18 cellular contexts compared by ENCODE assay signal in the genomic region with DNA sequence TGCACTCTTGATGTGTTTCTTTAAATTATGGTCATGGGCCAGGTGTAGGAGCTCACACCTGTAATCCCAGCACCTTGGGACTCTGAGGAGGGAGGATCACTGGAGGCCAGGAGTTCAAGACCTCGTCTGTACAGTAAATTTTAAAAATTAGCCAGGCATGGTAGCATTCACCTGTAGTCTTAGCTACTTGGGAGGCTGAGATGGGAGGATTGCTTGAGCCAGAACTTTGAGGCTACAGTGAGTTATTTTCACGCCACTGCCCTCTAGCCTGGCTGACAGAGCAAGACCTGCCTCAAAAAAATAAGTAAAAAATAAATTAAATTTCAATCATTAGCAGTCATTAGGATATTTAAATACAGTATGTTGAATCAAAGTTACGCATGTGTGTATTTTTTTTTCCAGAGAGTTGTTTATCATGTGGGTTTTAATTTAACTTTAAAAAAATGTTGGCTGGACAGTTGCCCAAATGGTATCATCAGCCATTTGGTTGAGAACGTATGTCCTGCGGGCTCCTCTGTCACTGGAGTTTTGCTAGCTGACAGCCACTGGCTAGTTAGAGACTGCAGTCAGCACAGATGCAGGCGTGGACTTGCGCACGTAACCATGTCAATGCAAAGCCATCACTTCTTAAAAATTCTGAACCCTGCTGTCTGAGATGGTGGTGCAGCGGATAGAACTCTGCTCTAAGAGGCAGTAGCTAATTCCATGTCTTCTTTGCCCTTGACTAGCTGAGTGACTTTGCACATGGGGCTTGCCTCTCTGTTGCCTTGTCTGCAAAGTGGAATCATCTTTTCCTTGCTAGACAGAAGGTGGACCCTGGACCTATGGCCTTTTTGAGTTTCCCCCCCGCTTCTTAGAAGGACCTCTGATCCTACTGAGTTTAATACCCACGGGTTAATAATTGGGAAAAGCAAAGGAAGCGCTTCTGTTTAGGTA. TPM values are rescaled to one million over a fixed set of nuclear protein-coding genes. Genes with fewer than 3 reads are reported as not detected.
DNase-seq lines count a peak whose midpoint lies in the region; ATAC-seq, FAIRE-seq and TF ChIP-seq lines count a peak whose summit lies in the region.
"Had no signal": no experiment of that assay in that cellular context is flagged by ENCODE, and none has a peak within 500 bp of the region (broad histone marks: within the 10 kb centered on the region; RNA-seq: fewer than 3 reads in every experiment).

No MANE protein-coding gene starts in this region.

- POLR2A ChIA-PET in HepG2 (lab: Yijun Ruan, JAX) = interaction anchor here (0.8 to 4.8 kb wide), 5 partner anchors 9 to 70 kb away, joined by 3 to 61 read pairs (median 12); no protein-coding TSS in a partner anchor
- POLR2A ChIA-PET in WTC11 (lab: Charles Lee) = no interaction called here

- H3K9ac ChIP-seq in SK-N-MC (ENCODE audit: insufficient read length) (no peak overlapping the region), HepG2 (ENCODE audit: insufficient read depth, low read depth, low read length) (peak overlapping the region; percentile 71)
- H3K9ac ChIP-seq: BLaER1, GM23248 had no signal

- no peak for DNase-seq in SK-N-MC (ENCODE audit: low read depth, low spot score)
- peak in 1 of 10 donors; percentile 24 for DNase-seq in dorsolateral prefrontal cortex
- DNase-seq in HepG2 (ENCODE audit: low spot score) = no peak
- DNase-seq in posterior vena cava (ENCODE audit: low spot score) = peak; percentile 32
- DNase-seq in C1 segment of cervical spinal cord (lab: John Stamatoyannopoulos, UW) = no peak
- no peak for DNase-seq in WTC11 (ENCODE audit: low spot score)
- no peak for DNase-seq in stimulated activated CD4-positive, alpha-beta T cell treated with anti-CD3 and anti-CD28 coated beads, Interleukin-2, amount 100 ng/mL, for 24 hours
- no peak for DNase-seq in A172 (ENCODE audit: low spot score)
- DNase-seq: AML-193; CD4-positive, CD25-positive, alpha-beta regulatory T cell; DMS53; GF-D8; GM23248 had no signal

- TF ChIP-seq RAD21 in HepG2 (CRISPR knock-in tag; IDR thresholded peaks at IDR 0.05) = no peak

- BruUV-seq in HepG2 (replicated peaks; lab: Mats Ljungman, UMichigan) = no TSS peak

- H3K4me1 ChIP-seq in HepG2 (ENCODE audit: insufficient read depth, low read length) = peaks cover 74% of the 10 kb centered on the region
- H3K4me1 ChIP-seq: BLaER1 had no signal

- peaks cover 3% of the 10 kb centered on the region for H3K4me1 Mint-ChIP-seq in WTC11
- H3K4me1 Mint-ChIP-seq: CD4-positive, CD25-positive, alpha-beta regulatory T cell had no signal

- H3K27me3 ChIP-seq in dorsolateral prefrontal cortex (no peaks in the 10 kb centered on the region), HepG2 (ENCODE audit: control insufficient read depth in 1 of 2, insufficient read depth in 2 of 2, low read length in 2 of 2) (no peaks in the 10 kb centered on the region; a peak in 1 of 5 replicates)
- H3K27me3 ChIP-seq: BLaER1 had no signal

- WGBS in HepG2 (ENCODE audit: low lambda C conversion rate) = 71% methylated on average over 12 of the region's 12 CpGs

- in situ Hi-C loops in HepG2 (cut with HindIII; ENCODE audit: extremely low pct_ligation_motif_present, low pct_unique_long_range_greater_than_20kb) = loop anchor here (10.0 kb wide), 1 partner anchor 60 kb away; no protein-coding TSS in a partner anchor

- no peak for ATAC-seq in HepG2
- ATAC-seq in WTC11 = no peak
- ATAC-seq: HCT116 had no signal

- no peak overlapping the region for H3K4me3 Mint-ChIP-seq in WTC11

- TF ChIP-seq EP300 in HepG2 (IDR thresholded peaks at IDR 0.05; ENCODE audit: low read depth in 2 of 2, low read length in 2 of 2) = no peak
- TF ChIP-seq EP300 in HepG2 (CRISPR knock-in tag; IDR thresholded peaks at IDR 0.05; ENCODE audit: borderline replicate concordance) = no peak

- peaks cover 24% of the 10 kb centered on the region for H3K79me2 ChIP-seq in HepG2 (ENCODE audit: insufficient read depth, low read length)

- no peak for TF ChIP-seq POLR2A in HepG2 (IDR thresholded peaks at IDR 0.05; ENCODE audit: insufficient read depth in 1 of 2, low read depth in 2 of 2, low read length in 2 of 2)

- no peak for FAIRE-seq in HepG2 (lab: Jason Lieb, UNC)
- FAIRE-seq: GM19239, H54 had no signal

- H3K4me3 ChIP-seq in SK-N-MC (no peak overlapping the region), dorsolateral prefrontal cortex (peak overlapping the region in 1 of 59 donors; percentile 1), HepG2 (replicated peaks in 1 of 3; ENCODE audit: insufficient read depth in 1 of 3, low read depth in 2 of 3, low read length in 3 of 3) (peak overlapping the region; percentile 64 to 72 (median 67))
- H3K4me3 ChIP-seq: BLaER1, GM23248 had no signal

- no peak for TF ChIP-seq CTCF in dorsolateral prefrontal cortex (IDR thresholded peaks at IDR 0.05 in 54 of 56, conservative IDR thresholded peaks at IDR 0.05 in 2 of 56; ENCODE audit: low read depth in 1 of 56, partially characterized antibody in 56 of 56)
- TF ChIP-seq CTCF in HepG2 (CRISPR knock-in tag; IDR thresholded peaks at IDR 0.05) = no peak
- TF ChIP-seq CTCF in WTC11 (IDR thresholded peaks at IDR 0.05) = no peak

- H3K36me3 ChIP-seq in SK-N-MC (ENCODE audit: insufficient read depth, low read length) = peaks cover 10% of the 10 kb centered on the region; the same call in 1 of the 2 replicates
- H3K36me3 ChIP-seq in HepG2 (replicated peaks in 1 of 2; ENCODE audit: control insufficient read depth in 1 of 2, insufficient read depth in 2 of 2, low read length in 2 of 2) = peaks cover 0 to 4% of the 10 kb centered on the region in 2 experiments; a peak in 1 of 5 replicates
- H3K36me3 ChIP-seq: BLaER1 had no signal

- H3K27ac ChIP-seq in SK-N-MC (peak overlapping the region; percentile 91), dorsolateral prefrontal cortex (peak overlapping the region in 53 of 59 donors; percentile 6 to 99 (median 69)), HepG2 (ENCODE audit: extremely low read length, insufficient read depth, low read length) (peak overlapping the region; percentile 92)
- H3K27ac ChIP-seq: 22Rv1, BLaER1, GM23248 had no signal

- H4K20me1 ChIP-seq in HepG2 (ENCODE audit: insufficient read depth, low read length) = no peaks in the 10 kb centered on the region
- H4K20me1 ChIP-seq: BLaER1 had no signal

- H2AFZ ChIP-seq in HepG2 (ENCODE audit: low read length) = no peak overlapping the region
- H2AFZ ChIP-seq: GM23248 had no signal

- no peaks in the 10 kb centered on the region; the same call in none of the 2 replicates for H3K27me3 Mint-ChIP-seq in WTC11 (ENCODE audit: low read depth)

- H3K36me3 Mint-ChIP-seq in WTC11 = peaks cover 4% of the 10 kb centered on the region

- CTCF ChIA-PET in HepG2 (lab: Yijun Ruan, JAX; ENCODE audit: low intra/inter-chr PET ratio, low total read pairs) (no interaction called here), WTC11 (lab: Charles Lee) (interaction anchor here (0.6 to 2.6 kb wide), 4 partner anchors 13 to 294 kb away, joined by 3 to 6 read pairs (median 4); no protein-coding TSS in a partner anchor)

- no peak overlapping the region for H3K27ac Mint-ChIP-seq in WTC11
- H3K27ac Mint-ChIP-seq: CD4-positive, CD25-positive, alpha-beta regulatory T cell had no signal

- H3K9me3 Mint-ChIP-seq in WTC11 = peaks cover 5% of the 10 kb centered on the region
- H3K9me3 Mint-ChIP-seq: CD4-positive, CD25-positive, alpha-beta regulatory T cell had no signal

- intact Hi-C loops in dorsolateral prefrontal cortex (cut with DNase I) = no loop called here
- intact Hi-C loops in HepG2 (cut with micrococcal nuclease; ENCODE audit: unreplicated experiment) = no loop called here
- intact Hi-C loops in posterior vena cava (cut with DNase I) = no loop called here

- H3K9me3 ChIP-seq in SK-N-MC (ENCODE audit: low read depth, low read length) (no peaks in the 10 kb centered on the region), HepG2 (ENCODE audit: low read length) (no peaks in the 10 kb centered on the region)
- H3K9me3 ChIP-seq: BLaER1 had no signal

- H3K4me2 ChIP-seq in HepG2 (ENCODE audit: low read depth, low read length) = peak overlapping the region; percentile 88
- H3K4me2 ChIP-seq: BLaER1 had no signal

TF ChIP-seq in HepG2, 621 proteins besides CTCF, POLR2A, EP300 and RAD21 (continues in another document):
- TF ChIP-seq ZNF761 (CRISPR knock-in tag; conservative IDR thresholded peaks at IDR 0.05) (0 out of 2 replicates have a peak, but pooled peaks have one; percentile 48), ZFYVE20 (CRISPR knock-in tag; IDR thresholded peaks at IDR 0.05; ENCODE audit: borderline replicate concordance, low read depth) (no peak)

TF ChIP-seq in WTC11, 78 proteins besides CTCF, POLR2A, EP300 and RAD21 (continues in another document):
- TF ChIP-seq CREB1 (CRISPR knock-in tag; IDR thresholded peaks at IDR 0.05) (no peak), ESRRA (CRISPR knock-in tag; IDR thresholded peaks at IDR 0.05; ENCODE audit: borderline replicate concordance) (no peak), SMAD3 (CRISPR knock-in tag; IDR thresholded peaks at IDR 0.05; ENCODE audit: borderline replicate concordance) (no peak)

RNA-seq across cellular contexts. Expression of a gene that starts 40.0 kb away (rescaled TPM):
- total RNA-seq in dorsolateral prefrontal cortex (100 to 1,000 TPM; 323 to 524 (median 437) TPM), HepG2 (2016; rRNA removed; fragmentation: Illumina TruSeq; extraction: Trizol) (2.1 and 3.6 TPM in 2 replicates), posterior vena cava (1 to 10 TPM; 4.4 to 5.7 TPM), WTC11 (2021) (2.2 to 4.2 TPM (median 2.9 TPM) in 3 replicates)
- total RNA-seq in HepG2 (2016; cell fraction: cytosol; rRNA removed; fragmentation: Illumina TruSeq; extraction: Trizol; ENCODE audit: low read depth) = 2.0 and 2.2 TPM in 2 replicates
- 1.7 and 2.4 TPM in 2 replicates for total RNA-seq in HepG2 (2016; cell fraction: insoluble cytoplasmic fraction; rRNA removed; fragmentation: Illumina TruSeq; extraction: Trizol)
- 2.1 and 2.3 TPM in 2 replicates for total RNA-seq in HepG2 (2016; cell fraction: membrane; rRNA removed; fragmentation: Illumina TruSeq; extraction: Trizol)
- 1.8 and 2.7 TPM in 2 replicates for total RNA-seq in HepG2 (2016; cell fraction: nucleus; rRNA removed; fragmentation: Illumina TruSeq; extraction: Trizol)
- polyA plus RNA-seq in HepG2 (2011; rRNA removed) = 2.8 and 3.3 TPM in 2 replicates
- 1.4 and 1.9 TPM in 2 replicates for polyA plus RNA-seq in HepG2 (2011; cell fraction: cytosol; rRNA removed)
- polyA plus RNA-seq in HepG2 (2011; cell fraction: nucleus; rRNA removed) = 3.1 and 3.6 TPM in 2 replicates
- 3.8 and 7.8 TPM in 2 replicates for polyA plus RNA-seq in HepG2 (2012)
- 6.6 and 6.7 TPM in 2 replicates for polyA plus RNA-seq in HepG2 (2016; cell fraction: cytosol; fragmentation: Illumina TruSeq; extraction: Trizol; ENCODE audit: low read depth)
- 4.1 and 6.8 TPM in 2 replicates for polyA plus RNA-seq in HepG2 (2016; cell fraction: insoluble cytoplasmic fraction; fragmentation: Illumina TruSeq; extraction: Trizol; ENCODE audit: low read depth)
- polyA plus RNA-seq in HepG2 (2016; cell fraction: membrane; fragmentation: Illumina TruSeq; extraction: Trizol; ENCODE audit: low read depth) = 4.0 and 5.5 TPM in 2 replicates
- 3.8 and 5.1 TPM in 2 replicates for polyA plus RNA-seq in HepG2 (2016; cell fraction: nucleus; fragmentation: Illumina TruSeq; extraction: Trizol; ENCODE audit: insufficient read depth, low read depth)
- 2.0 and 2.7 TPM in 2 replicates for polyA minus RNA-seq in HepG2 (2011; rRNA and poly(A)+ RNA removed; ENCODE audit: low replicate concordance)
- polyA minus RNA-seq in HepG2 (2011; cell fraction: cytosol; rRNA and poly(A)+ RNA removed) = 0.97 and 2.1 TPM in 2 replicates
- polyA minus RNA-seq in HepG2 (2011; cell fraction: nucleus; rRNA and poly(A)+ RNA removed) = 1.4 and 1.7 TPM in 2 replicates
- 3.1 and 4.6 TPM in 2 replicates for total RNA-seq in A172 (2014; rRNA removed; shearing (Covaris generic))
- total RNA-seq: GM23248 had no signal

Comparison
In these comparisons a context has a peak if more than half of its experiments do, and no peak if none do; other contexts are left out.
1. RNA of a gene that starts 40.0 kb away (total RNA-seq): 323 to 524 TPM in dorsolateral prefrontal cortex; 4.4 to 5.7 TPM in posterior vena cava, 3.1 to 4.6 TPM in A172, 2.2 to 4.2 TPM in WTC11 and 1.7 to 3.6 TPM in HepG2; every median in the first group is over 10 times any median in the second.
2. Peak in every context shown above with its lines, with median percentiles within 50 percentile points of each other: H3K27ac ChIP-seq.